In the genomic region with DNA sequence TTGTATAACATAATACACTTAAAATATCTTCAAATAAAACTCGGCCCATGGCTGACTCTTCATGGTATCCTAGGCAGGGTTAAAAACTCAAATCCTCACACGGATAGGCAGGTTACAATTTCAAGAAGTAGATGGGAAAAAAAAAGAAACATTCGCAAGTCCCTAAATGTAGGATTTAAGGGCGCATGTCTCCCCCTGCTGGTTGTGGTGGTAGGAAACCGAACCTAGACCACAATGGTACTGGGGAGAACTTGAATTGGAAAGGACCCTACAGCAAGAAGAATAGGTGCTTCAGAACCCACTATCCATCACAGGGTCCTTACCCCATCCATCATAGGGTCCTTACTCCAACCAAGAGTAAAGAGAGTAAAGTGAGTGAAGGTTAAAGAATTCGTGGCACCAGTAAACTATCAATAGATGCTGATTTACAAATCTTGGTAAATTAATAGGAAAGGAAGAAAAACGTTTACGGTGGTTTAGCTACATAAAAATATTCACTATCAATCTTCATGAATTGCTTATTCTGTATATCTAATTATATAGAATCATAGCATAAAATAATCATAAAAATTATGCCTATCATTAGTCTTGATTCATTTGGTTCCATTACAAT, we compare ENCODE assay signal across 8 cellular contexts.
A peak's percentile ranks its signal among the peaks of the same experiment; 100 is the strongest.
DNase-seq lines count a peak whose midpoint lies in the region; ATAC-seq and TF ChIP-seq lines count a peak whose summit lies in the region.

No MANE protein-coding gene starts in this region.

- ATAC-seq in GM19023 (IDR thresholded peaks at IDR 0.05; ENCODE audit: unreplicated experiment) (no peak), HG02623 (IDR thresholded peaks at IDR 0.05; ENCODE audit: unreplicated experiment) (no peak)

- TF ChIP-seq CTCF in GM12872 (IDR thresholded peaks at IDR 0.05; ENCODE audit: insufficient read depth, low read depth, low read length), result peak; percentile 81

- DNase-seq in NCI-H187 (lab: John Stamatoyannopoulos, UW) (peak; percentile 66 to 80), T-helper 9 cell (peak; percentile 73), astrocyte of the hippocampus (ENCODE audit: low read depth, low spot score) (peak; percentile 87), hypothalamus (lab: John Stamatoyannopoulos, UW) (peak in 35 of 51 donors; percentile 11 to 83 (median 44))
- peak; percentile 44 to 77 for DNase-seq in stimulated activated CD4-positive, alpha-beta T cell treated with anti-CD3 and anti-CD28 coated beads, Interleukin-12 subunit alpha, Interleukin-12 subunit beta, amount 100 ng/mL, for 24 hours (ENCODE audit: low read depth in 2 of 2)
